ENCODE assay signal across 30 cellular contexts in genomic region chr4:184261246-184261645, GRCh38. TPM values are rescaled to one million over a fixed set of nuclear protein-coding genes. Genes with fewer than 3 reads are reported as not detected.
"Had no signal": no experiment of that assay in that cellular context is flagged by ENCODE, and none has a peak within 500 bp of the region (broad histone marks: within the 10 kb centered on the region; RNA-seq: fewer than 3 reads in every experiment).

No MANE protein-coding gene starts in this region.

- H3K9me3 Mint-ChIP-seq: naive thymus-derived CD4-positive, alpha-beta T cell; nephron; neural progenitor cell; stimulated activated naive CD8-positive, alpha-beta T cell treated with anti-CD3 and anti-CD28 coated beads, Interleukin-15, amount 100 ng/mL, for 72 hours had no signal

- H3K36me3 ChIP-seq: esophagus squamous epithelium, heart right ventricle, left lung, neural progenitor cell, prostate gland, suprapubic skin, transverse colon, upper lobe of right lung, uterus had no signal

- H3K27me3 ChIP-seq: esophagus squamous epithelium, heart right ventricle, left lung, neural progenitor cell, suprapubic skin, transverse colon, upper lobe of right lung, uterus had no signal

- ATAC-seq: heart right ventricle; left cardiac atrium; left lung; naive thymus-derived CD4-positive, alpha-beta T cell; right cardiac atrium; stimulated activated naive CD8-positive, alpha-beta T cell treated with anti-CD3 and anti-CD28 coated beads, Interleukin-15, amount 100 ng/mL, for 72 hours; upper lobe of right lung had no signal

- H3K4me3 ChIP-seq: coronary artery, esophagus squamous epithelium, heart right ventricle, left lung, neural progenitor cell, prostate gland, skin epidermis, suprapubic skin, transverse colon, upper lobe of right lung, uterus had no signal

- H3K9me3 ChIP-seq: esophagus squamous epithelium, heart right ventricle, left lung, prostate gland, suprapubic skin, transverse colon, upper lobe of right lung, uterus had no signal

- H3K27ac Mint-ChIP-seq: nephron; neural progenitor cell; stimulated activated naive CD8-positive, alpha-beta T cell treated with anti-CD3 and anti-CD28 coated beads, Interleukin-15, amount 100 ng/mL, for 72 hours had no signal

- H3K4me1 ChIP-seq: prostate gland, suprapubic skin, upper lobe of right lung, uterus had no signal

- H3K27ac ChIP-seq: coronary artery, esophagus squamous epithelium, heart right ventricle, neural progenitor cell, prostate gland, skin epidermis, suprapubic skin, transverse colon, upper lobe of right lung, uterus had no signal

- DNase-seq: dermis blood vessel endothelial cell; effector memory CD4-positive, alpha-beta T cell; esophagus squamous epithelium; glutamatergic neuron; heart right ventricle; hippocampal formation; left cardiac atrium; left lung; mesendoderm; midbrain; nucleus accumbens; right cardiac atrium; stimulated activated CD4-positive, alpha-beta T cell treated with anti-CD3 and anti-CD28 coated beads, Interleukin-15, amount 100 ng/mL, for 24 hours; stimulated activated CD4-positive, alpha-beta T cell treated with anti-CD3 and anti-CD28 coated beads, Interleukin-2, amount 100 ng/mL, for 48 hours; stimulated activated naive CD4-positive, alpha-beta T cell; stimulated activated naive CD8-positive, alpha-beta T cell treated with anti-CD3 and anti-CD28 coated beads, Interleukin-15, amount 100 ng/mL, for 72 hours; transverse colon; upper lobe of right lung; uterus had no signal

- H3K4me3 Mint-ChIP-seq: naive thymus-derived CD4-positive, alpha-beta T cell; nephron; neural progenitor cell; stimulated activated naive CD8-positive, alpha-beta T cell treated with anti-CD3 and anti-CD28 coated beads, Interleukin-15, amount 100 ng/mL, for 72 hours had no signal

- H3K36me3 Mint-ChIP-seq: naive thymus-derived CD4-positive, alpha-beta T cell; neural progenitor cell had no signal

RNA-seq across cellular contexts. Expression of gene ENPP6, which starts 43.6 kb away (rescaled TPM):
- total RNA-seq: dermis blood vessel endothelial cell, endothelial cell of umbilical vein, epithelial cell of proximal tubule, lung microvascular endothelial cell, osteocyte, suprapubic skin had no signal
